1 cellular context compared by ENCODE assay signal in the genomic region with DNA sequence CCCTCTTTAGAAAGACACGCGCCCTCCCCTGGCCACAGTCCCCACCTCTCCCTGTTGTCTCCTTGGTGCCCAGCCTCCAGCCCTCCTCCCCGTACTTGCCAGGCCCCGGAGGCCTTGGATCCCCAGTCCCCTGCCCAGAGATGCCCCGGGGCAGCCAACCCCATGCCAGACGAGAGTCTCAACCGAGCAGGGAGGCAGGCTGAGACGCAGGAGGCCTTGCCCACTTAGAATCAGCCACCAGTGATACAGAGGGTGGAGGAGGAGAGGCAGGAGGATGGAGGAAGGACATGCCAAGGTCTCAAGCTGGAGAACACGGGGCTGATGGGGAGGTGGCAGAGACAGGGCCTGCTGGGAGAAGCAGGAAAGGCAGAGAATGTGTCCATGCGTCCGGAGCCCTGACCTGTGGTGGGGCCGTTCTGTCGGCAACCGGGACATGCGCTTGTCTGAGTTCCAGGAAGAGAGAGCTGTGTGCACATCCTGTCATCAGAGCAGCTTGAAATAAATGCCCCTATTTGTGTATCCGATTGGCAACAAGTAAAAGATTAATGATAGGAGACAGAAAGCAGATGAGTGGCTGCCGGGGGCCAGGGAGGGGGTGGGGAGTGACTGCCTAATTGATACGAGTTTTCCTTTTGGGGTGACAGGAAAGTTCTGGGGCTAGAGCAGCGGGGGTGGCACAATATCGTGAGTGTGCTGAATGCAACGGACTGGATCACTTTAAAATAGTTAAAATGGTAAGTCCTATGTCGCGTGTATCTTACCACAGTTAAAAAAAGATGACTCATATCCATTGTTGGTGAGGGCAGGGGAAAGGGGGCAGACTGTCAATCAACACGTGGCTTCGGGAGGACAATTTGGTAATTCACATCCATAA.
TF ChIP-seq lines count a peak whose summit lies in the region.

No MANE protein-coding gene starts in this region.

TF ChIP-seq in IMR-90, 13 proteins besides CTCF, POLR2A, EP300 and RAD21 (continued from another document):
- TF ChIP-seq ELK1 (IDR thresholded peaks at IDR 0.05; ENCODE audit: borderline replicate concordance, low read depth, low read length): no peak
- TF ChIP-seq MAZ (IDR thresholded peaks at IDR 0.05; ENCODE audit: borderline replicate concordance, low read depth, low read length): no peak
